ENCODE assay signal across 19 cellular contexts in genomic region chr16:89693289-89693731, GRCh38. TPM values are rescaled to one million over a fixed set of nuclear protein-coding genes. Genes with fewer than 3 reads are reported as not detected.
DNase-seq lines count a peak whose midpoint lies in the region; ATAC-seq and TF ChIP-seq lines count a peak whose summit lies in the region.
"Had no signal": no experiment of that assay in that cellular context is flagged by ENCODE, and none has a peak within 500 bp of the region (broad histone marks: within the 10 kb centered on the region; RNA-seq: fewer than 3 reads in every experiment).

No MANE protein-coding gene starts in this region.

- no peaks in the 10 kb centered on the region for H3K9me2 ChIP-seq in HCT116 (ENCODE audit: insufficient read depth)

- BruUV-seq in HCT116 (replicated peaks; lab: Mats Ljungman, UMichigan): no TSS peak

- H2AFZ ChIP-seq in HCT116 (ENCODE audit: low read depth, low read length, poor library complexity, severe bottlenecking): no peak overlapping the region

- RAD21 ChIA-PET in HCT116 (lab: Charles Lee; ENCODE audit: low non-redundant PET in 1 of 2, low total read pairs in 2 of 2, uncharacterized antibody in 2 of 2, unreplicated experiment in 2 of 2): no interaction called here

- H3K27me3 ChIP-seq in left ventricle myocardium inferior (ENCODE audit: low read depth) (no peaks in the 10 kb centered on the region), HCT116 (ENCODE audit: insufficient read depth, low read length) (no peaks in the 10 kb centered on the region)
- H3K27me3 ChIP-seq: SJSA1 had no signal

- no peak overlapping the region for H3K27ac ChIP-seq in left ventricle myocardium inferior (replicated peaks)
- peak overlapping the region; percentile 28; the same call in 1 of the 2 replicates for H3K27ac ChIP-seq in HCT116 (ENCODE audit: low read depth, low read length)
- H3K27ac ChIP-seq: SJSA1 had no signal

- no peak overlapping the region for H3K9ac ChIP-seq in HCT116 (ENCODE audit: low read length)

- H3K9me3 ChIP-seq in left ventricle myocardium inferior (replicated peaks) (no peaks in the 10 kb centered on the region), HCT116 (ENCODE audit: control insufficient read depth in 1 of 2, insufficient read depth in 1 of 2, low read depth in 1 of 2, low read length in 2 of 2) (no peaks in the 10 kb centered on the region)
- H3K9me3 ChIP-seq: HAP-1, SJSA1 had no signal

- H3K4me3 ChIP-seq in left ventricle myocardium inferior (no peak overlapping the region), HCT116 (replicated peaks in 1 of 2; ENCODE audit: low read depth in 1 of 2, low read length in 2 of 2) (no peak overlapping the region)
- H3K4me3 ChIP-seq: HAP-1, SJSA1 had no signal

- no peak for ATAC-seq in HCT116
- no peak for ATAC-seq in GM21576 (IDR thresholded peaks at IDR 0.05; ENCODE audit: unreplicated experiment)

- H3K36me3 ChIP-seq in left ventricle myocardium inferior (peaks cover 37% of the 10 kb centered on the region), HCT116 (ENCODE audit: control insufficient read depth in 1 of 2, insufficient read depth in 2 of 2, low read length in 2 of 2) (peaks cover 29 to 63% of the 10 kb centered on the region in 2 experiments; a peak in 3 of 4 replicates)

- no peak overlapping the region for H3K4me2 ChIP-seq in HCT116 (ENCODE audit: low read length)

- no peak for TF ChIP-seq POLR2A in HCT116 (IDR thresholded peaks at IDR 0.05; ENCODE audit: borderline replicate concordance, extremely low read depth, insufficient read depth, insufficient read length)

- peak; percentile 64 for DNase-seq in cardiac septum (ENCODE audit: low spot score)
- DNase-seq in left ventricle myocardium inferior: no peak
- DNase-seq in HCT116 (ENCODE audit: low read depth, low spot score): no peak
- DNase-seq in islet precursor cell: peak; percentile 44
- DNase-seq in T1000 (lab: John Stamatoyannopoulos, UW): no peak
- no peak for DNase-seq in T-helper 2 cell
- DNase-seq: ACHN; AML-193; CD4-positive, alpha-beta T cell; DMS79; MV-4-11; NCI-H1417 treated with DMSO at 0.1 percent for 48 hours; NCI-H1930; NCI-H2171 treated with DMSO at 0.1 percent for 48 hours; NCI-H446 treated with DMSO at 0.1 percent for 48 hours; NCI-H748 treated with DMSO at 0.1 percent for 48 hours had no signal

- H4K20me1 ChIP-seq in HCT116 (ENCODE audit: insufficient read depth): no peaks in the 10 kb centered on the region

- intact Hi-C loops in cardiac septum (cut with DNase I) (no loop called here), left ventricle myocardium inferior (cut with micrococcal nuclease) (no loop called here), HCT116 (cut with micrococcal nuclease) (no loop called here)

- POLR2A ChIA-PET in HCT116 (lab: Charles Lee): no interaction called here

- H3K79me2 ChIP-seq in HCT116 (ENCODE audit: insufficient read depth, low read length): peaks cover 18% of the 10 kb centered on the region

- no peaks in the 10 kb centered on the region for H3K4me1 ChIP-seq in left ventricle myocardium inferior
- no peaks in the 10 kb centered on the region for H3K4me1 ChIP-seq in HCT116 (ENCODE audit: control insufficient read depth in 1 of 2, insufficient read depth in 2 of 2, low read length in 2 of 2)
- H3K4me1 ChIP-seq: HAP-1, SJSA1 had no signal

- TF ChIP-seq CTCF in left ventricle myocardium inferior (IDR thresholded peaks at IDR 0.05; ENCODE audit: borderline replicate concordance): no peak
- TF ChIP-seq CTCF in HCT116 (IDR thresholded peaks at IDR 0.05 in 2 of 3, conservative IDR thresholded peaks at IDR 0.05 in 1 of 3; ENCODE audit: borderline replicate concordance in 1 of 3, insufficient read depth in 1 of 3, low read depth in 2 of 3, low read length in 2 of 3): no peak

- CTCF ChIA-PET in HCT116 (lab: Charles Lee): no interaction called here

- TF ChIP-seq RAD21 in HCT116 (IDR thresholded peaks at IDR 0.05; ENCODE audit: low read depth): no peak

TF ChIP-seq in HCT116, 20 proteins besides CTCF, POLR2A, EP300 and RAD21:
- TF ChIP-seq SP1 (IDR thresholded peaks at IDR 0.05; ENCODE audit: low read depth) (no peak), EZH2phosphoT487 (IDR thresholded peaks at IDR 0.05; ENCODE audit: borderline replicate concordance) (no peak), SRF (IDR thresholded peaks at IDR 0.05; ENCODE audit: low read depth) (no peak), EGR1 (IDR thresholded peaks at IDR 0.05; ENCODE audit: low read depth) (no peak), REST (IDR thresholded peaks at IDR 0.05; ENCODE audit: low read depth) (no peak), JUND (IDR thresholded peaks at IDR 0.05) (no peak), ATF3 (IDR thresholded peaks at IDR 0.05) (no peak)

RNA-seq across cellular contexts. Expression of gene CDK10, which starts 6.8 kb away (rescaled TPM):
- total RNA-seq in cardiac septum: 32.9 TPM
- 26.7 TPM for total RNA-seq in left ventricle myocardium inferior
- total RNA-seq in HCT116 (2021; ENCODE audit: unreplicated experiment): 165 TPM
- polyA plus RNA-seq in HCT116 (2012): 180 and 191 TPM in 2 replicates

RNA-seq across cellular contexts. Expression of gene SPATA2L, which starts 8.2 kb away (rescaled TPM):
- total RNA-seq in cardiac septum (4.4 TPM), left ventricle myocardium inferior (2.1 TPM), HCT116 (2021; ENCODE audit: unreplicated experiment) (50.5 TPM)
- 31.9 and 37.5 TPM in 2 replicates for polyA plus RNA-seq in HCT116 (2012)

RNA-seq across cellular contexts. Expression of gene VPS9D1, which starts 27.4 kb away (rescaled TPM):
- total RNA-seq in cardiac septum (19.7 TPM), left ventricle myocardium inferior (12.6 TPM), HCT116 (2021; ENCODE audit: unreplicated experiment) (4.2 TPM)
- polyA plus RNA-seq in HCT116 (2012): 5.9 and 6.2 TPM in 2 replicates

RNA-seq across cellular contexts. Expression of gene ZNF276, which starts 28.0 kb away (rescaled TPM):
- total RNA-seq in cardiac septum: 17.5 TPM
- 12.9 TPM for total RNA-seq in left ventricle myocardium inferior
- 49.9 TPM for total RNA-seq in HCT116 (2021; ENCODE audit: unreplicated experiment)
- 27.6 and 35.9 TPM in 2 replicates for polyA plus RNA-seq in HCT116 (2012)

RNA-seq across cellular contexts. Expression of gene SPATA33, which starts 35.7 kb away (rescaled TPM):
- total RNA-seq in cardiac septum: 4.3 TPM
- 3.6 TPM for total RNA-seq in left ventricle myocardium inferior
- 24.9 TPM for total RNA-seq in HCT116 (2021; ENCODE audit: unreplicated experiment)
- 6.8 and 12.2 TPM in 2 replicates for polyA plus RNA-seq in HCT116 (2012)

Comparison
In these comparisons a context has a peak if more than half of its experiments do, and no peak if none do; other contexts are left out.
1. DNase-seq: peak in cardiac septum (single experiment) and islet precursor cell (single experiment); none in left ventricle myocardium inferior (single experiment), HCT116 (single experiment), T1000 (single experiment) and T-helper 2 cell (0 of 5).